10 cellular contexts compared by ENCODE assay signal in genomic region chr2:213157242-213157641, GRCh38. TPM values are rescaled to one million over a fixed set of nuclear protein-coding genes. Genes with fewer than 3 reads are reported as not detected.
A peak's percentile ranks its signal among the peaks of the same experiment; 100 is the strongest.
DNase-seq lines count a peak whose midpoint lies in the region; ATAC-seq and TF ChIP-seq lines count a peak whose summit lies in the region.
"Had no signal": no experiment of that assay in that cellular context is flagged by ENCODE, and none has a peak within 500 bp of the region (broad histone marks: within the 10 kb centered on the region; RNA-seq: fewer than 3 reads in every experiment).

No MANE protein-coding gene starts in this region.

- ATAC-seq in HG03064 (IDR thresholded peaks at IDR 0.05; ENCODE audit: low read depth, unreplicated experiment) (peak; percentile 50), left cardiac atrium (no peak)
- peak; percentile 25 for ATAC-seq in activated CD8-positive, alpha-beta T cell treated with anti-CD3 and anti-CD28 coated beads, Interleukin-2, amount 10 ng/mL, durations not matched to agents 7 days and 5 days

- H3K27ac Mint-ChIP-seq in activated CD8-positive, alpha-beta T cell treated with anti-CD3 and anti-CD28 coated beads, Interleukin-2, amount 10 ng/mL, durations not matched to agents 7 days and 5 days: no peak overlapping the region

- no peak for TF ChIP-seq POLR2A in erythroblast (IDR thresholded peaks at IDR 0.05; ENCODE audit: low read length)

- intact Hi-C loops in left cardiac atrium (cut with DNase I): no loop called here

- H3K36me3 Mint-ChIP-seq in activated CD8-positive, alpha-beta T cell treated with anti-CD3 and anti-CD28 coated beads, Interleukin-2, amount 10 ng/mL, durations not matched to agents 7 days and 5 days (ENCODE audit: low read depth): peaks cover 3% of the 10 kb centered on the region

- no peak for TF ChIP-seq CTCF in GM13976 (IDR thresholded peaks at IDR 0.05; ENCODE audit: borderline replicate concordance, control extremely low read depth, extremely low read depth, insufficient read depth, missing control alignments)
- TF ChIP-seq CTCF in GM20000 (IDR thresholded peaks at IDR 0.05; ENCODE audit: extremely low read depth, missing control alignments): no peak

- H3K4me3 Mint-ChIP-seq in activated CD8-positive, alpha-beta T cell treated with anti-CD3 and anti-CD28 coated beads, Interleukin-2, amount 10 ng/mL, durations not matched to agents 7 days and 5 days: no peak overlapping the region

- POLR2A ChIA-PET in activated CD8-positive, alpha-beta T cell treated with anti-CD3 and anti-CD28 coated beads, Interleukin-2, amount 10 ng/mL, durations not matched to agents 7 days and 5 days (lab: Charles Lee): no interaction called here

- no peaks in the 10 kb centered on the region for H3K9me3 Mint-ChIP-seq in activated CD8-positive, alpha-beta T cell treated with anti-CD3 and anti-CD28 coated beads, Interleukin-2, amount 10 ng/mL, durations not matched to agents 7 days and 5 days (ENCODE audit: insufficient read depth)

- peak; percentile 57 for DNase-seq in GM13976 (ENCODE audit: low spot score)
- peak; percentile 70 for DNase-seq in GM20000 (ENCODE audit: low spot score)
- DNase-seq in activated CD8-positive, alpha-beta T cell treated with anti-CD3 and anti-CD28 coated beads, Interleukin-2, amount 10 ng/mL, durations not matched to agents 7 days and 5 days: no peak
- DNase-seq in NCI-H524 treated with DMSO at 0.1 percent for 48 hours (lab: John Stamatoyannopoulos, UW): no peak
- no peak for DNase-seq in left cardiac atrium
- DNase-seq in erythroblast (lab: John Stamatoyannopoulos, UW): no peak
- no peak for DNase-seq in HUDEP-2 (lab: John Stamatoyannopoulos, UW; ENCODE audit: unreplicated experiment in 76 of 76)
- DNase-seq: activated CD8-positive, alpha-beta memory T cell treated with anti-CD3 and anti-CD28 coated beads, Interleukin-2, amount 50 U/mL, for 4 hours; heart left ventricle had no signal

- peaks cover 17% of the 10 kb centered on the region for H3K4me1 Mint-ChIP-seq in activated CD8-positive, alpha-beta T cell treated with anti-CD3 and anti-CD28 coated beads, Interleukin-2, amount 10 ng/mL, durations not matched to agents 7 days and 5 days (ENCODE audit: low read depth)

- peaks cover 5% of the 10 kb centered on the region for H3K27me3 Mint-ChIP-seq in activated CD8-positive, alpha-beta T cell treated with anti-CD3 and anti-CD28 coated beads, Interleukin-2, amount 10 ng/mL, durations not matched to agents 7 days and 5 days (ENCODE audit: low read depth)

- in situ Hi-C loops in GM13976 (cut with MboI; ENCODE audit: low sequenced_read_pairs, unreplicated experiment): loop anchor here (25.0 kb wide), 1 partner anchor 420 kb away; no protein-coding TSS in a partner anchor

- CTCF ChIA-PET in activated CD8-positive, alpha-beta T cell treated with anti-CD3 and anti-CD28 coated beads, Interleukin-2, amount 10 ng/mL, durations not matched to agents 7 days and 5 days (lab: Charles Lee): interaction anchor here (0.6 to 3.2 kb wide), 6 partner anchors 12 to 380 kb away, joined by 3 to 14 read pairs (median 3); no protein-coding TSS in a partner anchor

RNA-seq across cellular contexts. Expression of gene IKZF2, which starts 5.8 kb away (rescaled TPM):
- 10 to 100 TPM; 29.7 to 30.8 TPM for total RNA-seq in activated CD8-positive, alpha-beta T cell treated with anti-CD3 and anti-CD28 coated beads, Interleukin-2, amount 10 ng/mL, durations not matched to agents 7 days and 5 days
- total RNA-seq in left cardiac atrium: 1 to 10 TPM; 3.8 to 6.3 TPM

Comparison
In these comparisons a context has a peak if more than half of its experiments do, and no peak if none do; other contexts are left out.
1. DNase-seq: peak in GM13976 (single experiment) and GM20000 (single experiment); none in activated CD8-positive, alpha-beta T cell treated with anti-CD3 and anti-CD28 coated beads, Interleukin-2, amount 10 ng/mL, durations not matched to agents 7 days and 5 days (single experiment), NCI-H524 treated with DMSO at 0.1 percent for 48 hours (single experiment), left cardiac atrium (single experiment), erythroblast (0 of 2) and HUDEP-2 (0 of 76).
2. ATAC-seq: peak in HG03064 (single experiment) and activated CD8-positive, alpha-beta T cell treated with anti-CD3 and anti-CD28 coated beads, Interleukin-2, amount 10 ng/mL, durations not matched to agents 7 days and 5 days (single experiment); none in left cardiac atrium (0 of 2).
3. RNA of gene IKZF2, which starts 5.8 kb away (total RNA-seq): 29.7 to 30.8 TPM in activated CD8-positive, alpha-beta T cell treated with anti-CD3 and anti-CD28 coated beads, Interleukin-2, amount 10 ng/mL, durations not matched to agents 7 days and 5 days; 3.8 to 6.3 TPM in left cardiac atrium; every median in the first group is over 4 times any median in the second.